In genomic region chr16:89052824-89053724, GRCh38 we compare ENCODE assay signal across 8 cellular contexts. TPM values are rescaled to one million over a fixed set of nuclear protein-coding genes. Genes with fewer than 3 reads are reported as not detected.
A peak's percentile ranks its signal among the peaks of the same experiment; 100 is the strongest.
DNase-seq lines count a peak whose midpoint lies in the region; ATAC-seq and TF ChIP-seq lines count a peak whose summit lies in the region.

No MANE protein-coding gene starts in this region.

- intact Hi-C loops in activated B cell treated with CpG ODN at 0.5 μM for 24 hours (cut with micrococcal nuclease): no loop called here

- no peaks in the 10 kb centered on the region for H3K36me3 Mint-ChIP-seq in activated B cell treated with CpG ODN at 0.5 μM for 24 hours (ENCODE audit: low read depth)
- no peaks in the 10 kb centered on the region for H3K36me3 Mint-ChIP-seq in memory B cell

- H3K27ac Mint-ChIP-seq in activated B cell treated with CpG ODN at 0.5 μM for 24 hours (peak overlapping the region; percentile 65), memory B cell (peak overlapping the region; percentile 74)

- peaks cover 9% of the 10 kb centered on the region for H3K4me1 Mint-ChIP-seq in activated B cell treated with CpG ODN at 0.5 μM for 24 hours
- H3K4me1 Mint-ChIP-seq in memory B cell: peaks cover 7% of the 10 kb centered on the region

- no peak for TF ChIP-seq CTCF in activated B cell treated with CpG ODN at 0.5 μM for 24 hours (IDR thresholded peaks at IDR 0.05)

- CTCF ChIA-PET in activated B cell treated with CpG ODN at 0.5 μM for 24 hours (lab: Charles Lee): no interaction called here

- POLR2A ChIA-PET in activated B cell treated with CpG ODN at 0.5 μM for 24 hours (lab: Charles Lee): interaction anchor here (0.5 to 0.7 kb wide), 2 partner anchors 91 to 140 kb away, joined by 3 to 8 read pairs; no protein-coding TSS in a partner anchor

- ATAC-seq in activated B cell treated with CpG ODN at 0.5 μM for 24 hours (ENCODE audit: low read depth): peak; percentile 34
- peak; percentile 34 for ATAC-seq in memory B cell (ENCODE audit: low read depth)

- DNase-seq in DMS53 treated with DMSO at 0.1 percent for 48 hours (lab: John Stamatoyannopoulos, UW; ENCODE audit: unreplicated experiment) (peak; percentile 21), NCI-H1436 treated with DMSO at 0.1 percent for 48 hours (lab: John Stamatoyannopoulos, UW) (peak; percentile 27), activated B cell treated with CpG ODN at 0.5 μM for 24 hours (no peak), memory B cell (ENCODE audit: low spot score in 2 of 2) (no peak), HK-2 (ENCODE audit: unreplicated experiment) (no peak), foreskin melanocyte (no peak), ACHN (no peak)
- no peak for DNase-seq in stimulated activated CD4-positive, alpha-beta T cell treated with anti-CD3 and anti-CD28 coated beads, Interleukin-4, amount 100 ng/mL, for 24 hours

- H3K4me3 Mint-ChIP-seq in activated B cell treated with CpG ODN at 0.5 μM for 24 hours (peak overlapping the region; percentile 85), memory B cell (peak overlapping the region; percentile 84)

- in situ Hi-C loops in ACHN (cut with HindIII; ENCODE audit: low pct_ligation_motif_present, low pct_unique_long_range_greater_than_20kb, low sequenced_read_pairs): no loop called here

- H3K27me3 Mint-ChIP-seq in activated B cell treated with CpG ODN at 0.5 μM for 24 hours: no peaks in the 10 kb centered on the region
- peaks cover 9% of the 10 kb centered on the region for H3K27me3 Mint-ChIP-seq in memory B cell

- H3K9me3 Mint-ChIP-seq in activated B cell treated with CpG ODN at 0.5 μM for 24 hours: no peaks in the 10 kb centered on the region
- H3K9me3 Mint-ChIP-seq in memory B cell: no peaks in the 10 kb centered on the region

RNA-seq across cellular contexts. Expression of gene ACSF3, which starts 40.6 kb away (rescaled TPM):
- 59.6 and 78.0 TPM in 2 replicates for total RNA-seq in activated B cell treated with CpG ODN at 0.5 μM for 24 hours

Comparison
In these comparisons a context has a peak if more than half of its experiments do, and no peak if none do; other contexts are left out.
1. DNase-seq: peak in DMS53 treated with DMSO at 0.1 percent for 48 hours (single experiment) and NCI-H1436 treated with DMSO at 0.1 percent for 48 hours (single experiment); none in activated B cell treated with CpG ODN at 0.5 μM for 24 hours (single experiment), memory B cell (0 of 2), HK-2 (single experiment), foreskin melanocyte (single experiment), ACHN (single experiment) and stimulated activated CD4-positive, alpha-beta T cell treated with anti-CD3 and anti-CD28 coated beads, Interleukin-4, amount 100 ng/mL, for 24 hours (single experiment).